In genomic region chr16:81480856-81481821, GRCh38 we compare ENCODE assay signal across 8 cellular contexts. TPM values are rescaled to one million over a fixed set of nuclear protein-coding genes. Genes with fewer than 3 reads are reported as not detected.
DNase-seq lines count a peak whose midpoint lies in the region; ATAC-seq, FAIRE-seq and TF ChIP-seq lines count a peak whose summit lies in the region.

No MANE protein-coding gene starts in this region.

- H3K4me3 ChIP-seq in GM23338 (no peak overlapping the region), astrocyte (ENCODE audit: insufficient read depth, low read depth, low read length) (no peak overlapping the region), uterus (no peak overlapping the region)

- H2AFZ ChIP-seq in GM23338 (no peak overlapping the region), astrocyte (ENCODE audit: low read depth, low read length) (no peak overlapping the region)

- FAIRE-seq in astrocyte (lab: Jason Lieb, UNC), result no peak

- H4K20me1 ChIP-seq in GM23338 (replicated peaks; ENCODE audit: insufficient read depth) (peaks cover 51% of the 10 kb centered on the region), astrocyte (ENCODE audit: insufficient read depth, low read length) (peaks cover 94% of the 10 kb centered on the region)

- H3K27me3 Mint-ChIP-seq in activated CD4-positive, alpha-beta T cell treated with anti-CD3 and anti-CD28 coated beads, Interleukin-2, amount 10 ng/mL, durations not matched to agents 7 days and 5 days, result no peaks in the 10 kb centered on the region
- peaks cover 7% of the 10 kb centered on the region for H3K27me3 Mint-ChIP-seq in GM23338 (ENCODE audit: insufficient read depth, low read depth, poor library complexity)
- H3K27me3 Mint-ChIP-seq in astrocyte (ENCODE audit: low read depth, unreplicated experiment), result no peaks in the 10 kb centered on the region

- ATAC-seq in GM23338, result no peak

- peaks cover 17% of the 10 kb centered on the region for H3K36me3 Mint-ChIP-seq in activated CD4-positive, alpha-beta T cell treated with anti-CD3 and anti-CD28 coated beads, Interleukin-2, amount 10 ng/mL, durations not matched to agents 7 days and 5 days (ENCODE audit: low read depth)
- H3K36me3 Mint-ChIP-seq in GM23338 (ENCODE audit: low read depth) (peaks cover 16% of the 10 kb centered on the region), astrocyte (ENCODE audit: low read depth, unreplicated experiment) (peaks cover 23% of the 10 kb centered on the region)

- H3F3A ChIP-seq in GM23338 (replicated peaks; ENCODE audit: low read depth), result no peaks in the 10 kb centered on the region

- H3K27ac ChIP-seq in GM23338 (ENCODE audit: low read depth), result peak overlapping the region; percentile 59; the same call in 1 of the 2 replicates
- H3K27ac ChIP-seq in astrocyte (ENCODE audit: low read depth, low read length), result no peak overlapping the region
- no peak overlapping the region for H3K27ac ChIP-seq in uterus

- no peak overlapping the region for H3K4me2 ChIP-seq in GM23338
- peak overlapping the region; percentile 55 for H3K4me2 ChIP-seq in astrocyte (ENCODE audit: low read length)

- no peaks in the 10 kb centered on the region for H3K36me3 ChIP-seq in GM23338 (ENCODE audit: insufficient read depth)
- H3K36me3 ChIP-seq in astrocyte (ENCODE audit: insufficient read depth, low read length), result peaks cover 3% of the 10 kb centered on the region
- no peaks in the 10 kb centered on the region for H3K36me3 ChIP-seq in uterus

- intact Hi-C loops in uterus (cut with DNase I; ENCODE audit: low total_unique reads), result no loop called here

- H3K9me3 Mint-ChIP-seq in activated CD4-positive, alpha-beta T cell treated with anti-CD3 and anti-CD28 coated beads, Interleukin-2, amount 10 ng/mL, durations not matched to agents 7 days and 5 days, result no peaks in the 10 kb centered on the region
- H3K9me3 Mint-ChIP-seq in GM23338, result no peaks in the 10 kb centered on the region
- H3K9me3 Mint-ChIP-seq in astrocyte (ENCODE audit: unreplicated experiment), result no peaks in the 10 kb centered on the region

- TF ChIP-seq POLR2A in uterus (IDR thresholded peaks at IDR 0.05), result no peak

- H3K9me3 ChIP-seq in astrocyte (ENCODE audit: insufficient read depth, low read depth, low read length) (no peaks in the 10 kb centered on the region), uterus (no peaks in the 10 kb centered on the region)

- peak overlapping the region; percentile 52 for H3K27ac Mint-ChIP-seq in activated CD4-positive, alpha-beta T cell treated with anti-CD3 and anti-CD28 coated beads, Interleukin-2, amount 10 ng/mL, durations not matched to agents 7 days and 5 days
- H3K27ac Mint-ChIP-seq in GM23338, result no peak overlapping the region
- peak overlapping the region; percentile 11 for H3K27ac Mint-ChIP-seq in astrocyte (ENCODE audit: unreplicated experiment)

- H3K4me1 ChIP-seq in GM23338 (ENCODE audit: insufficient read depth), result peaks cover 17% of the 10 kb centered on the region
- H3K4me1 ChIP-seq in astrocyte (ENCODE audit: insufficient read depth, low read length), result peaks cover 20% of the 10 kb centered on the region
- H3K4me1 ChIP-seq in uterus, result no peaks in the 10 kb centered on the region

- H3K9me2 ChIP-seq in GM23338 (ENCODE audit: insufficient read depth), result no peaks in the 10 kb centered on the region

- POLR2A ChIA-PET in activated CD4-positive, alpha-beta T cell treated with anti-CD3 and anti-CD28 coated beads, Interleukin-2, amount 10 ng/mL, durations not matched to agents 7 days and 5 days (lab: Charles Lee), result interaction anchor here (0.6 kb wide), 1 partner anchor 13 kb away, joined by 4 read pairs; no protein-coding TSS in a partner anchor

- H3K9ac ChIP-seq in astrocyte (ENCODE audit: low read length), result no peak overlapping the region

- no peak for TF ChIP-seq CTCF in GM23338 (conservative IDR thresholded peaks at IDR 0.05; ENCODE audit: low read depth in 2 of 2)
- TF ChIP-seq CTCF in astrocyte (IDR thresholded peaks at IDR 0.05; ENCODE audit: insufficient read depth, low read depth, low read length), result no peak
- no peak for TF ChIP-seq CTCF in uterus (IDR thresholded peaks at IDR 0.05)

- no peak overlapping the region for H3K4me3 Mint-ChIP-seq in activated CD4-positive, alpha-beta T cell treated with anti-CD3 and anti-CD28 coated beads, Interleukin-2, amount 10 ng/mL, durations not matched to agents 7 days and 5 days
- H3K4me3 Mint-ChIP-seq in GM23338, result no peak overlapping the region
- no peak overlapping the region for H3K4me3 Mint-ChIP-seq in astrocyte (ENCODE audit: unreplicated experiment)

- H3K79me2 ChIP-seq in GM23338 (replicated peaks; ENCODE audit: insufficient read depth) (peaks cover 100% of the 10 kb centered on the region), astrocyte (ENCODE audit: insufficient read depth, low read length) (peaks cover 85% of the 10 kb centered on the region)

- DNase-seq in activated CD4-positive, alpha-beta T cell treated with anti-CD3 and anti-CD28 coated beads, Interleukin-2, amount 10 ng/mL, durations not matched to agents 7 days and 5 days, result no peak
- no peak for DNase-seq in activated CD4-positive, alpha-beta T cell treated with anti-CD3 and anti-CD28 coated beads, Interleukin-2, amount 50 U/mL, for 1 hour
- no peak for DNase-seq in GM23338 (ENCODE audit: low spot score)
- DNase-seq in Kasumi-1 (lab: John Stamatoyannopoulos, UW), result peak; percentile 98 to 99
- DNase-seq in astrocyte (ENCODE audit: low read depth), result no peak
- peak; percentile 68 for DNase-seq in mucosa of gallbladder (ENCODE audit: low spot score)
- DNase-seq in uterus, result no peak
- DNase-seq in ecto neural progenitor cell (ENCODE audit: low spot score), result no peak

- CTCF ChIA-PET in activated CD4-positive, alpha-beta T cell treated with anti-CD3 and anti-CD28 coated beads, Interleukin-2, amount 10 ng/mL, durations not matched to agents 7 days and 5 days (lab: Charles Lee), result interaction anchor here (0.9 to 1.5 kb wide), 5 partner anchors 11 to 42 kb away, joined by 3 read pairs; no protein-coding TSS in a partner anchor

- H3K27me3 ChIP-seq in GM23338 (ENCODE audit: insufficient read depth) (no peaks in the 10 kb centered on the region), astrocyte (ENCODE audit: insufficient read depth, low read length) (no peaks in the 10 kb centered on the region), uterus (no peaks in the 10 kb centered on the region)

- peaks cover 68% of the 10 kb centered on the region for H3K4me1 Mint-ChIP-seq in activated CD4-positive, alpha-beta T cell treated with anti-CD3 and anti-CD28 coated beads, Interleukin-2, amount 10 ng/mL, durations not matched to agents 7 days and 5 days
- H3K4me1 Mint-ChIP-seq in GM23338 (peaks cover 46% of the 10 kb centered on the region), astrocyte (ENCODE audit: low read depth, unreplicated experiment) (peaks cover 34% of the 10 kb centered on the region)

TF ChIP-seq in GM23338, 12 proteins besides CTCF, POLR2A, EP300 and RAD21 (continues in another document):
- TF ChIP-seq STAT1 (IDR thresholded peaks at IDR 0.05; ENCODE audit: unreplicated experiment) (no peak), NANOG (IDR thresholded peaks at IDR 0.05; ENCODE audit: borderline replicate concordance) (no peak)

RNA-seq across cellular contexts. Expression of gene CMIP, which starts 36.5 kb away (rescaled TPM):
- total RNA-seq in activated CD4-positive, alpha-beta T cell treated with anti-CD3 and anti-CD28 coated beads, Interleukin-2, amount 10 ng/mL, durations not matched to agents 7 days and 5 days, result 10 to 100 TPM; 44.7 to 46.8 TPM
- total RNA-seq in GM23338 (2014; rRNA removed; shearing (Covaris generic)), result 49.8 and 62.3 TPM in 2 replicates
- polyA plus RNA-seq in GM23338 (2016; fragmentation: Nextera tagmentation; extraction: Ambion mirVana), result 9.5 and 10.5 TPM in 2 replicates
- 64.5 and 71.5 TPM in 2 replicates for total RNA-seq in astrocyte
- total RNA-seq in mucosa of gallbladder, result 95.5 TPM
- 100 to 1,000 TPM in 1 of 4 donors, 10 to 100 TPM in 3; 16.7 to 104 (median 43.6) TPM for total RNA-seq in uterus

Comparison
In these comparisons a context has a peak if more than half of its experiments do, and no peak if none do; other contexts are left out.
1. DNase-seq: peak in Kasumi-1 (2 of 2) and mucosa of gallbladder (single experiment); none in activated CD4-positive, alpha-beta T cell treated with anti-CD3 and anti-CD28 coated beads, Interleukin-2, amount 10 ng/mL, durations not matched to agents 7 days and 5 days (single experiment), activated CD4-positive, alpha-beta T cell treated with anti-CD3 and anti-CD28 coated beads, Interleukin-2, amount 50 U/mL, for 1 hour (single experiment), GM23338 (single experiment), astrocyte (single experiment), uterus (0 of 2) and ecto neural progenitor cell (single experiment).